Comparison of ENCODE assay signal across 26 cellular contexts in genomic region chr16:87028481-87029320, GRCh38.
"Had no signal": no experiment of that assay in that cellular context is flagged by ENCODE, and none has a peak within 500 bp of the region (broad histone marks: within the 10 kb centered on the region; RNA-seq: fewer than 3 reads in every experiment).

No MANE protein-coding gene starts in this region.

- H3K4me1 ChIP-seq: esophagus squamous epithelium, gastroesophageal sphincter had no signal

- H3K9me3 ChIP-seq: esophagus squamous epithelium, gastroesophageal sphincter had no signal

- H3K4me3 ChIP-seq: esophagus squamous epithelium, gastroesophageal sphincter had no signal

- ATAC-seq: activated CD4-positive, alpha-beta T cell treated with anti-CD3 and anti-CD28 coated beads for 36 hours; activated CD8-positive, alpha-beta memory T cell treated with anti-CD3 and anti-CD28 coated beads, Interleukin-2, amount 10 ng/mL, durations not matched to agents 7 days and 5 days; activated CD8-positive, alpha-beta T cell treated with anti-CD3 and anti-CD28 coated beads, Interleukin-2, amount 10 ng/mL, durations not matched to agents 7 days and 5 days; gastroesophageal sphincter had no signal

- DNase-seq: activated CD4-positive, alpha-beta memory T cell treated with anti-CD3 and anti-CD28 coated beads for 36 hours; activated CD4-positive, alpha-beta T cell treated with anti-CD3 and anti-CD28 coated beads for 36 hours; activated CD4-positive, alpha-beta T cell treated with anti-CD3 and anti-CD28 coated beads, Interleukin-2, amount 10 ng/mL, durations not matched to agents 24 days and 14 days; activated CD4-positive, CD25-positive, alpha-beta regulatory T cell; activated CD4-positive, CD25-positive, alpha-beta regulatory T cell treated with anti-CD3 and anti-CD28 coated beads, Interleukin-2, amount 50 U/mL, for 72 hours; activated CD8-positive, alpha-beta memory T cell treated with anti-CD3 and anti-CD28 coated beads, Interleukin-2, amount 10 ng/mL, durations not matched to agents 7 days and 5 days; activated CD8-positive, alpha-beta memory T cell treated with anti-CD3 and anti-CD28 coated beads, Interleukin-2, amount 50 U/mL, for 4 hours; activated CD8-positive, alpha-beta T cell treated with anti-CD3 and anti-CD28 coated beads, Interleukin-2, amount 10 ng/mL, durations not matched to agents 7 days and 5 days; activated gamma-delta T cell treated with Interleukin-2 at 50 U/mL for 16 hours; activated naive CD4-positive, alpha-beta T cell treated with anti-CD3 and anti-CD28 coated beads, Interleukin-2, amount 50 U/mL, for 16 hours; activated naive CD4-positive, alpha-beta T cell treated with Interleukin-2 at 50 U/mL for 16 hours; activated T-cell treated with anti-CD3 and anti-CD28 coated beads, Interleukin-2, amount 50 U/mL, for 1 hour; activated T-cell treated with anti-CD3 and anti-CD28 coated beads, Interleukin-2, amount 50 U/mL, for 48 hours; amniotic stem cell; anterior cingulate cortex; brain microvascular endothelial cell; caudate nucleus; effector CD8-positive, alpha-beta T cell; esophagus squamous epithelium; foreskin melanocyte; T-helper 2 cell had no signal

- H3K27ac ChIP-seq: brain microvascular endothelial cell, epithelial cell of prostate, esophagus squamous epithelium, gastroesophageal sphincter had no signal

- H3K9me3 Mint-ChIP-seq: activated CD4-positive, alpha-beta T cell treated with anti-CD3 and anti-CD28 coated beads, Interleukin-2, amount 10 ng/mL, durations not matched to agents 24 days and 14 days; activated T-helper 1 cell treated with anti-CD3 and anti-CD28 coated beads, Interleukin-12 subunit alpha, Interleukin-12 subunit beta, Interleukin-2, Interleukin-4 antibody, amounts not matched to agents 30 ng/mL and 10 ng/mL and 1 ng/mL, durations not matched to agents 14 hours and 24 hours and 36 hours; activated T-helper 2 cell treated with anti-CD3 and anti-CD28 coated beads, Interferon-gamma antibody, Interleukin-2, Interleukin-4, amounts not matched to agents 10 μg/mL and 5 μg/mL and 100 μg/mL, durations not matched to agents 14 hours and 24 hours and 36 hours had no signal

- H3K27me3 ChIP-seq: brain microvascular endothelial cell had no signal

- H3K27me3 Mint-ChIP-seq: activated CD4-positive, alpha-beta memory T cell treated with anti-CD3 and anti-CD28 coated beads for 36 hours; activated CD4-positive, alpha-beta T cell treated with anti-CD3 and anti-CD28 coated beads, Interleukin-2, amount 10 ng/mL, durations not matched to agents 24 days and 14 days had no signal

- H3K36me3 ChIP-seq: brain microvascular endothelial cell, esophagus squamous epithelium, gastroesophageal sphincter had no signal

- H3K27ac Mint-ChIP-seq: activated CD4-positive, alpha-beta memory T cell treated with anti-CD3 and anti-CD28 coated beads for 36 hours; activated CD4-positive, alpha-beta T cell treated with anti-CD3 and anti-CD28 coated beads for 36 hours; activated CD4-positive, alpha-beta T cell treated with anti-CD3 and anti-CD28 coated beads, Interleukin-2, amount 10 ng/mL, durations not matched to agents 24 days and 14 days; activated CD8-positive, alpha-beta memory T cell treated with anti-CD3 and anti-CD28 coated beads, Interleukin-2, amount 10 ng/mL, durations not matched to agents 7 days and 5 days; activated CD8-positive, alpha-beta T cell treated with anti-CD3 and anti-CD28 coated beads, Interleukin-2, amount 10 ng/mL, durations not matched to agents 7 days and 5 days; activated naive CD8-positive, alpha-beta T cell; activated T-helper 1 cell treated with anti-CD3 and anti-CD28 coated beads, Interleukin-12 subunit alpha, Interleukin-12 subunit beta, Interleukin-2, Interleukin-4 antibody, amounts not matched to agents 30 ng/mL and 10 ng/mL and 1 ng/mL, durations not matched to agents 14 hours and 24 hours and 36 hours; activated T-helper 2 cell treated with anti-CD3 and anti-CD28 coated beads, Interferon-gamma antibody, Interleukin-2, Interleukin-4, amounts not matched to agents 10 μg/mL and 5 μg/mL and 100 μg/mL, durations not matched to agents 14 hours and 24 hours and 36 hours had no signal

- H3K4me1 Mint-ChIP-seq: activated CD4-positive, alpha-beta T cell treated with anti-CD3 and anti-CD28 coated beads for 36 hours; activated CD4-positive, alpha-beta T cell treated with anti-CD3 and anti-CD28 coated beads, Interleukin-2, amount 10 ng/mL, durations not matched to agents 24 days and 14 days; activated CD8-positive, alpha-beta memory T cell treated with anti-CD3 and anti-CD28 coated beads, Interleukin-2, amount 10 ng/mL, durations not matched to agents 7 days and 5 days had no signal

- H3K4me3 Mint-ChIP-seq: activated CD4-positive, alpha-beta memory T cell treated with anti-CD3 and anti-CD28 coated beads for 36 hours; activated CD4-positive, alpha-beta T cell treated with anti-CD3 and anti-CD28 coated beads for 36 hours; activated CD4-positive, alpha-beta T cell treated with anti-CD3 and anti-CD28 coated beads, Interleukin-2, amount 10 ng/mL, durations not matched to agents 24 days and 14 days; activated CD8-positive, alpha-beta memory T cell treated with anti-CD3 and anti-CD28 coated beads, Interleukin-2, amount 10 ng/mL, durations not matched to agents 7 days and 5 days; activated CD8-positive, alpha-beta T cell treated with anti-CD3 and anti-CD28 coated beads, Interleukin-2, amount 10 ng/mL, durations not matched to agents 7 days and 5 days; activated naive CD8-positive, alpha-beta T cell; activated T-helper 1 cell treated with anti-CD3 and anti-CD28 coated beads, Interleukin-12 subunit alpha, Interleukin-12 subunit beta, Interleukin-2, Interleukin-4 antibody, amounts not matched to agents 30 ng/mL and 10 ng/mL and 1 ng/mL, durations not matched to agents 14 hours and 24 hours and 36 hours had no signal
